ENCODE assay signal across 9 cellular contexts in the genomic region with DNA sequence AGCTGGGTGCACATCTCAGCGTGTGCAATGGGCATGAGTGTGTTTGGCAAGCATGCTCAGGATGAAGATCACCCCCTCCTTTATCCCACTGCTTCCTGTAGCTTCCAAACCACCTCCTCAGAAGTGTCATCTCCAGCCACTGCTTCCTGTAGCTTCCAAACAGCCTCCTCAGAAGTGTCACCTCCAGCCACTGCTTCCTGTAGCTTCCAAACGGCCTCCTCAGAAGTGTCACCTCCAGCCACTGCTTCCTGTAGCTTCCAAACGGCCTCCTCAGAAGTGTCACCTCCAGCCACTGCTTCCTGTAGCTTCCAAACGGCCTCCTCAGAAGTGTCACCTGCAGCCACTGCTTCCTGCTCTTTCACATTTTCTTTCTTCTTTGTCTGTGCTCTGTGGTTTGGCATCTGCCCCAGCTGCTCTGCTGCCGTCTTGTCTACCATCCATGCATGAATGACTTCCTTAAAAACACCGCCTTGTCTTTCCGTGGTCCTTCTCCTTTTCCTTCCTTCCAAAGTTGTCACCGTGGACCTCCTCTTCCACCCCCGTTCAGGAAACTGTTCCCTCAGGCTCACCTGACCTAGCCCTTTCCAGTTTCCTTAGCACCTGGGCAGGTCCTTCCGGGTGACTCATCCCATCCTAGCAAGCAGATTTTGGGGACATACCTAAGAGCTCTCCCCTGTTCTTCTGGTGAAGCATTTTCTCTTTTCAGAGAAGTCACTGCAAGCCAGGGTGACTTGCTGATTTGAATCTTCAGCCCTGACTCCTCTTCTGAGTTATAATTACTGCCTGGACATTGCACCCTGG. TPM values are rescaled to one million over a fixed set of nuclear protein-coding genes. Genes with fewer than 3 reads are reported as not detected.
A peak's percentile ranks its signal among the peaks of the same experiment; 100 is the strongest.
DNase-seq lines count a peak whose midpoint lies in the region; ATAC-seq and TF ChIP-seq lines count a peak whose summit lies in the region.
"Had no signal": no experiment of that assay in that cellular context is flagged by ENCODE, and none has a peak within 500 bp of the region (broad histone marks: within the 10 kb centered on the region; RNA-seq: fewer than 3 reads in every experiment).

No MANE protein-coding gene starts in this region.

- ATAC-seq in GM18867 (IDR thresholded peaks at IDR 0.05; ENCODE audit: unreplicated experiment) (peak; percentile 72), HG02623 (IDR thresholded peaks at IDR 0.05; ENCODE audit: unreplicated experiment) (peak; percentile 85), foreskin keratinocyte (peak; percentile 79), left lung (no peak)

- H3K4me1 ChIP-seq in foreskin keratinocyte (no peaks in the 10 kb centered on the region), left lung (no peaks in the 10 kb centered on the region)

- no peaks in the 10 kb centered on the region for H3K36me3 ChIP-seq in left lung
- H3K36me3 ChIP-seq: cardiac muscle cell had no signal

- H3K27me3 ChIP-seq in foreskin keratinocyte: no peaks in the 10 kb centered on the region
- H3K27me3 ChIP-seq in left lung: no peaks in the 10 kb centered on the region

- H3K4me3 ChIP-seq in left lung: no peak overlapping the region
- H3K4me3 ChIP-seq: cardiac muscle cell had no signal

- DNase-seq in NAMALWA (ENCODE audit: low spot score): peak; percentile 85
- peak in 1 of 2 donors; percentile 25 for DNase-seq in foreskin keratinocyte
- no peak for DNase-seq in NCI-H128 (lab: John Stamatoyannopoulos, UW; ENCODE audit: unreplicated experiment)
- no peak for DNase-seq in effector CD8-positive, alpha-beta T cell (lab: John Stamatoyannopoulos, UW)
- DNase-seq in HCEC 1CT: no peak
- no peak for DNase-seq in left lung

- TF ChIP-seq CTCF in foreskin keratinocyte (conservative IDR thresholded peaks at IDR 0.05) (no peak), left lung (IDR thresholded peaks at IDR 0.05) (no peak)

- H3K27ac ChIP-seq in foreskin keratinocyte (no peak overlapping the region), left lung (no peak overlapping the region)
- H3K27ac ChIP-seq: cardiac muscle cell had no signal

- intact Hi-C loops in left lung (cut with DNase I): no loop called here

- no peaks in the 10 kb centered on the region for H3K9me3 ChIP-seq in left lung

RNA-seq across cellular contexts. Expression of a gene that starts 43.5 kb away (rescaled TPM):
- total RNA-seq in foreskin keratinocyte (3.2 TPM in 2 replicates), left lung (1 to 10 TPM; 6.9 to 7.8 TPM)
- 2.3 and 2.4 TPM in 2 replicates for polyA plus RNA-seq in foreskin keratinocyte
